In the genomic region with DNA sequence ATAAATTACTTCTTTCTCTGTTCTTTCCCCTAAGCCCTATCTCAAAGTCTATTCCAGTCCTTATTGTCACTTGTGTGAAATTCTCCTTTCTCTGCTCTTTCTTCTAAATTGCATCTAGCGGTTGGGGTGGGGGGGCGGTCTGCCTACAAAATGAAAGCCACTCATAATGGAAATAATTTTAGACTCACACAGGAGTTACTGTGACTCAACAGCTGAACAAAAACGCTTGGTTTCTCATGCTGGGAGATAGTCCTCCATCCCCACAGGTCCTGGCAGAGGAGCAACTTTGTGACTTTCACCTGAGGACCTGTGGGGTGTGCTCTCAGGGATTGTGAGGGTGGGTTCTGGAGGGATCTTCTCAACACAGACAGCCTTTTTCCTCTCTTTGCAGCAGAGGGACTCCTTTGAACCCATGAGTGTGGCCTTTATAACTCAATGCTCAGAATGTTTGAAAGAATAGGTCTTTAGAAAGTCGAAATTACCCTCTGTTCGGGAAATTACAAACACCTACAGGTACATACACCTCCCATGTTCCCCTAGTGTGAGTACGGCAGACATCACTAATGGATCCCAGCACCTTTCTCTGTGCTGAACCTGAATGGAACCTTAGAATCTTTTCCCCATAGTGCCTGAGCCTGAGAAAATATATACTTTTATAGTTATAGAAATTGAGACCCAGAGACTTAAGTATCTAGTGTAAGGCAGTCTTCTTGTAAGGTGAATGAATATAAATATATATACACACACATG, we compare ENCODE assay signal across 13 cellular contexts.
DNase-seq lines count a peak whose midpoint lies in the region; ATAC-seq and TF ChIP-seq lines count a peak whose summit lies in the region.
"Had no signal": no experiment of that assay in that cellular context is flagged by ENCODE, and none has a peak within 500 bp of the region (broad histone marks: within the 10 kb centered on the region; RNA-seq: fewer than 3 reads in every experiment).

No MANE protein-coding gene starts in this region.

- H3K27ac Mint-ChIP-seq in activated CD8-positive, alpha-beta memory T cell treated with anti-CD3 and anti-CD28 coated beads, Interleukin-2, amount 10 ng/mL, durations not matched to agents 7 days and 5 days = peak overlapping the region; percentile 69

- ATAC-seq in activated CD8-positive, alpha-beta memory T cell treated with anti-CD3 and anti-CD28 coated beads, Interleukin-2, amount 10 ng/mL, durations not matched to agents 7 days and 5 days = no peak

- H3K27ac ChIP-seq in caudate nucleus (ENCODE audit: low read depth, low read length) = peak overlapping the region; percentile 90

- CTCF ChIA-PET in activated CD8-positive, alpha-beta memory T cell treated with anti-CD3 and anti-CD28 coated beads, Interleukin-2, amount 10 ng/mL, durations not matched to agents 7 days and 5 days (lab: Charles Lee) = no interaction called here

- no peaks in the 10 kb centered on the region for H3K27me3 Mint-ChIP-seq in activated CD8-positive, alpha-beta memory T cell treated with anti-CD3 and anti-CD28 coated beads, Interleukin-2, amount 10 ng/mL, durations not matched to agents 7 days and 5 days

- no peak overlapping the region for H3K4me3 ChIP-seq in foreskin fibroblast (ENCODE audit: low read depth in 1 of 2, low read length in 2 of 2)
- H3K4me3 ChIP-seq: dorsolateral prefrontal cortex had no signal

- peaks cover 64% of the 10 kb centered on the region for H3K36me3 Mint-ChIP-seq in activated CD8-positive, alpha-beta memory T cell treated with anti-CD3 and anti-CD28 coated beads, Interleukin-2, amount 10 ng/mL, durations not matched to agents 7 days and 5 days

- TF ChIP-seq CTCF in foreskin fibroblast (IDR thresholded peaks at IDR 0.05; ENCODE audit: low read depth, low read length) = no peak

- H3K4me3 Mint-ChIP-seq in activated CD8-positive, alpha-beta memory T cell treated with anti-CD3 and anti-CD28 coated beads, Interleukin-2, amount 10 ng/mL, durations not matched to agents 7 days and 5 days = no peak overlapping the region

- peaks cover 12% of the 10 kb centered on the region for H3K9me3 Mint-ChIP-seq in activated CD8-positive, alpha-beta memory T cell treated with anti-CD3 and anti-CD28 coated beads, Interleukin-2, amount 10 ng/mL, durations not matched to agents 7 days and 5 days (ENCODE audit: low read depth)

- peaks cover 67% of the 10 kb centered on the region for H3K4me1 Mint-ChIP-seq in activated CD8-positive, alpha-beta memory T cell treated with anti-CD3 and anti-CD28 coated beads, Interleukin-2, amount 10 ng/mL, durations not matched to agents 7 days and 5 days

- DNase-seq in activated CD8-positive, alpha-beta memory T cell treated with anti-CD3 and anti-CD28 coated beads, Interleukin-2, amount 10 ng/mL, durations not matched to agents 7 days and 5 days = peak; percentile 57
- no peak for DNase-seq in activated CD8-positive, alpha-beta memory T cell treated with anti-CD3 and anti-CD28 coated beads, Interleukin-2, amount 50 U/mL, for 48 hours
- peak; percentile 29 to 42 for DNase-seq in activated CD4-positive, alpha-beta T cell treated with anti-CD3 and anti-CD28 coated beads for 4 hours
- DNase-seq in caudate nucleus (lab: John Stamatoyannopoulos, UW) (peak in 12 of 61 donors; percentile 8 to 74 (median 37)), foreskin fibroblast (no peak), NCI-H526 (lab: John Stamatoyannopoulos, UW) (no peak), NCI-H2029 treated with DMSO at 0.1 percent for 48 hours (lab: John Stamatoyannopoulos, UW) (no peak)
- DNase-seq in stimulated activated CD8-positive, alpha-beta memory T cell treated with anti-CD3 and anti-CD28 coated beads, Interleukin-2, amount 100 ng/mL, for 48 hours (ENCODE audit: low read depth in 2 of 2) = peak; percentile 14 to 22
- DNase-seq: amniotic stem cell, NCI-H1048, NCI-H510A, T1000 had no signal

Comparison
In these comparisons a context has a peak if more than half of its experiments do, and no peak if none do; other contexts are left out.
1. DNase-seq: peak in activated CD8-positive, alpha-beta memory T cell treated with anti-CD3 and anti-CD28 coated beads, Interleukin-2, amount 10 ng/mL, durations not matched to agents 7 days and 5 days (single experiment), activated CD4-positive, alpha-beta T cell treated with anti-CD3 and anti-CD28 coated beads for 4 hours (2 of 2) and stimulated activated CD8-positive, alpha-beta memory T cell treated with anti-CD3 and anti-CD28 coated beads, Interleukin-2, amount 100 ng/mL, for 48 hours (2 of 2); none in activated CD8-positive, alpha-beta memory T cell treated with anti-CD3 and anti-CD28 coated beads, Interleukin-2, amount 50 U/mL, for 48 hours (single experiment), foreskin fibroblast (0 of 2), NCI-H526 (0 of 2) and NCI-H2029 treated with DMSO at 0.1 percent for 48 hours (single experiment).